In the genomic region with DNA sequence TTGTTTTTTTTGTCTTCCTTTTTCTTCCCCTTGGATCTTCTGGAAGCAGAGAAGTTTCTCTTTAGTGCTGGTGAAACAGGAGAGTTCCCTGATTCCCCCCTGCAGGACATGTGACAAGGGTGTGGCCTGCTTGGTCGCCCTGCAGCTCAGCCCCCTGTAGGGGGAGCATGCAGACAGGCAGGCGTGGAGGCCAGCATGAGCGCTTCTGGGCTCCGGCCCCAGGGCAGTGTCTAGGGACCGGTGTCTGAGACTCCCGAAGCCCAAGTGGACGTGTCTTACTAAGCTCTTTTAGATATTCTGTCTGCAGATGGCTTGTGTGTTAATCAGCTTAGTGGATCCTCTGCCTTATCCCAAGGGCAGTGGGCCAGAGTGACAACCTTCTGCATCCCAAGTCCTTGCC, we compare ENCODE assay signal across 1 cellular context.
TF ChIP-seq lines count a peak whose summit lies in the region.

No MANE protein-coding gene starts in this region.

TF ChIP-seq in WTC11, 78 proteins besides CTCF, POLR2A, EP300 and RAD21 (continued from another document):
- TF ChIP-seq USF1 (CRISPR knock-in tag; IDR thresholded peaks at IDR 0.05) (peak; percentile 85), AFF4 (CRISPR knock-in tag; IDR thresholded peaks at IDR 0.05; ENCODE audit: borderline replicate concordance) (no peak), RELA (CRISPR knock-in tag; IDR thresholded peaks at IDR 0.05; ENCODE audit: borderline replicate concordance) (no peak), MAX (CRISPR knock-in tag; IDR thresholded peaks at IDR 0.05) (peak; percentile 70; the same call in 1 of the 2 replicates), ZNF263 (CRISPR knock-in tag; IDR thresholded peaks at IDR 0.05; ENCODE audit: low read depth) (no peak), SP1 (CRISPR knock-in tag; conservative IDR thresholded peaks at IDR 0.05) (0 out of 2 replicates have a peak, but pooled peaks have one; percentile 21), ZNF423 (CRISPR knock-in tag; IDR thresholded peaks at IDR 0.05) (no peak), ATF3 (CRISPR knock-in tag; conservative IDR thresholded peaks at IDR 0.05) (no peak)
- TF ChIP-seq, protein P1, sequence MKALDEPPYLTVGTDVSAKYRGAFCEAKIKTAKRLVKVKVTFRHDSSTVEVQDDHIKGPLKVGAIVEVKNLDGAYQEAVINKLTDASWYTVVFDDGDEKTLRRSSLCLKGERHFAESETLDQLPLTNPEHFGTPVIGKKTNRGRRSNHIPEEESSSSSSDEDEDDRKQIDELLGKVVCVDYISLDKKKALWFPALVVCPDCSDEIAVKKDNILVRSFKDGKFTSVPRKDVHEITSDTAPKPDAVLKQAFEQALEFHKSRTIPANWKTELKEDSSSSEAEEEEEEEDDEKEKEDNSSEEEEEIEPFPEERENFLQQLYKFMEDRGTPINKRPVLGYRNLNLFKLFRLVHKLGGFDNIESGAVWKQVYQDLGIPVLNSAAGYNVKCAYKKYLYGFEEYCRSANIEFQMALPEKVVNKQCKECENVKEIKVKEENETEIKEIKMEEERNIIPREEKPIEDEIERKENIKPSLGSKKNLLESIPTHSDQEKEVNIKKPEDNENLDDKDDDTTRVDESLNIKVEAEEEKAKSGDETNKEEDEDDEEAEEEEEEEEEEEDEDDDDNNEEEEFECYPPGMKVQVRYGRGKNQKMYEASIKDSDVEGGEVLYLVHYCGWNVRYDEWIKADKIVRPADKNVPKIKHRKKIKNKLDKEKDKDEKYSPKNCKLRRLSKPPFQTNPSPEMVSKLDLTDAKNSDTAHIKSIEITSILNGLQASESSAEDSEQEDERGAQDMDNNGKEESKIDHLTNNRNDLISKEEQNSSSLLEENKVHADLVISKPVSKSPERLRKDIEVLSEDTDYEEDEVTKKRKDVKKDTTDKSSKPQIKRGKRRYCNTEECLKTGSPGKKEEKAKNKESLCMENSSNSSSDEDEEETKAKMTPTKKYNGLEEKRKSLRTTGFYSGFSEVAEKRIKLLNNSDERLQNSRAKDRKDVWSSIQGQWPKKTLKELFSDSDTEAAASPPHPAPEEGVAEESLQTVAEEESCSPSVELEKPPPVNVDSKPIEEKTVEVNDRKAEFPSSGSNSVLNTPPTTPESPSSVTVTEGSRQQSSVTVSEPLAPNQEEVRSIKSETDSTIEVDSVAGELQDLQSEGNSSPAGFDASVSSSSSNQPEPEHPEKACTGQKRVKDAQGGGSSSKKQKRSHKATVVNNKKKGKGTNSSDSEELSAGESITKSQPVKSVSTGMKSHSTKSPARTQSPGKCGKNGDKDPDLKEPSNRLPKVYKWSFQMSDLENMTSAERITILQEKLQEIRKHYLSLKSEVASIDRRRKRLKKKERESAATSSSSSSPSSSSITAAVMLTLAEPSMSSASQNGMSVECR (CRISPR knock-in tag; IDR thresholded peaks at IDR 0.05; ENCODE audit: borderline replicate concordance), result no peak
- TF ChIP-seq, protein P2, sequence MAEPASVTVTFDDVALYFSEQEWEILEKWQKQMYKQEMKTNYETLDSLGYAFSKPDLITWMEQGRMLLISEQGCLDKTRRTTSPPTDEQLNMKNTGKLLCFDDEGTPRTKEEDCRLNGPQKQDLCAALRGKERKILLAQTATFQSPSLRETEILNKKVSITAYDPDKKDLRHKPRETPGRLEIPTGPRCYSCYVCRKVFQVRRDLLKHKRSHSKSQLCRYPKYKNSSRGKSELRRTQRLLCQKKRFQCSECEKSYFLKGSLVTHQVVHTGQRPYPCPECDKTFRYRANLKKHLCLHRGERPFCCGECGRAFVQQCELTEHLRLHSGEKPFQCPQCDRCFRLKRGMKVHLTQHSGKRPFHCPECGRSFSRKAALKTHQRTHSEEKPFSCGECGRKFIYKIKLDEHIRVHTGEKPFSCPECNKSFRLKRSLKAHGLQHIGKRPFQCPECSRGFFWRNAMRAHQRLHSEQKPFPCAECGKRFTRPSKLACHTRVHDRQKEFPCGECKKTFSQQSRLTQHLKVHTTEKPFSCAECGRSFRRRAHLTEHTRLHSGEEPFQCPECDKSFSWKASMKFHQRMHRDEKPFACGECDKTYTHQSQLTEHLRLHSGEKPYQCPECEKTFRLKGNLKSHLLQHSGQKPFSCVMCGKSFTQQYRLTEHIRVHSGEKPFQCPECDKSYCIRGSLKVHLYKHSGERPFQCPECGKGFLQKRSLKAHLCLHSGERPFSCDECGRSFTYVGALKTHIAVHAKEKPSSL (CRISPR knock-in tag; conservative IDR thresholded peaks at IDR 0.05), result no peak
- TF ChIP-seq, protein P3, sequence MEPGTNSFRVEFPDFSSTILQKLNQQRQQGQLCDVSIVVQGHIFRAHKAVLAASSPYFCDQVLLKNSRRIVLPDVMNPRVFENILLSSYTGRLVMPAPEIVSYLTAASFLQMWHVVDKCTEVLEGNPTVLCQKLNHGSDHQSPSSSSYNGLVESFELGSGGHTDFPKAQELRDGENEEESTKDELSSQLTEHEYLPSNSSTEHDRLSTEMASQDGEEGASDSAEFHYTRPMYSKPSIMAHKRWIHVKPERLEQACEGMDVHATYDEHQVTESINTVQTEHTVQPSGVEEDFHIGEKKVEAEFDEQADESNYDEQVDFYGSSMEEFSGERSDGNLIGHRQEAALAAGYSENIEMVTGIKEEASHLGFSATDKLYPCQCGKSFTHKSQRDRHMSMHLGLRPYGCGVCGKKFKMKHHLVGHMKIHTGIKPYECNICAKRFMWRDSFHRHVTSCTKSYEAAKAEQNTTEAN (CRISPR knock-in tag; IDR thresholded peaks at IDR 0.05), result no peak
TF ChIP-seq in WTC11: peak in this region for 5.
